Comparison of ENCODE assay signal across 1 cellular context in the genomic region with DNA sequence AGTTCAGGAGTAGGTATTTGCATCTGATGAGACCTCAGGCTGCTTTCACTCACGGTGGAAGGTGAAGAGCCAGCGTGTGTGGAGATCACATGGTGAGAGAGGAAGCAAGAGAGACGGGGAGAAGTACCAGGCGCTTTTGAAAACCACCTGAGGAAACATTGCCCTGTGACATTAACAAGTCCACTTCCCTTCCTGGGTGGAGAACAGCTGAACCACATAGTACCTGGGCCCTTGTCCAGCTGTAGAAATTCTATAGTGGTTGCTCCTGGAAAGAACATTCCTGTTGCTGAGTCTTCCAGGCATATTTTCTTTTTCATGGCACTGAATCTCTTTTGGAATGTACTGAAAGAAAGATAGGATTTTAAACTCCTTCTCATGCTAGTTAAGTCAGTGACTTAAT.
TF ChIP-seq lines count a peak whose summit lies in the region.

No MANE protein-coding gene starts in this region.

TF ChIP-seq in GM23338, 12 proteins besides CTCF, POLR2A, EP300 and RAD21 (continued from another document):
- TF ChIP-seq ZNF462 (CRISPR knock-in tag; IDR thresholded peaks at IDR 0.05) = no peak
- TF ChIP-seq, protein P1, sequence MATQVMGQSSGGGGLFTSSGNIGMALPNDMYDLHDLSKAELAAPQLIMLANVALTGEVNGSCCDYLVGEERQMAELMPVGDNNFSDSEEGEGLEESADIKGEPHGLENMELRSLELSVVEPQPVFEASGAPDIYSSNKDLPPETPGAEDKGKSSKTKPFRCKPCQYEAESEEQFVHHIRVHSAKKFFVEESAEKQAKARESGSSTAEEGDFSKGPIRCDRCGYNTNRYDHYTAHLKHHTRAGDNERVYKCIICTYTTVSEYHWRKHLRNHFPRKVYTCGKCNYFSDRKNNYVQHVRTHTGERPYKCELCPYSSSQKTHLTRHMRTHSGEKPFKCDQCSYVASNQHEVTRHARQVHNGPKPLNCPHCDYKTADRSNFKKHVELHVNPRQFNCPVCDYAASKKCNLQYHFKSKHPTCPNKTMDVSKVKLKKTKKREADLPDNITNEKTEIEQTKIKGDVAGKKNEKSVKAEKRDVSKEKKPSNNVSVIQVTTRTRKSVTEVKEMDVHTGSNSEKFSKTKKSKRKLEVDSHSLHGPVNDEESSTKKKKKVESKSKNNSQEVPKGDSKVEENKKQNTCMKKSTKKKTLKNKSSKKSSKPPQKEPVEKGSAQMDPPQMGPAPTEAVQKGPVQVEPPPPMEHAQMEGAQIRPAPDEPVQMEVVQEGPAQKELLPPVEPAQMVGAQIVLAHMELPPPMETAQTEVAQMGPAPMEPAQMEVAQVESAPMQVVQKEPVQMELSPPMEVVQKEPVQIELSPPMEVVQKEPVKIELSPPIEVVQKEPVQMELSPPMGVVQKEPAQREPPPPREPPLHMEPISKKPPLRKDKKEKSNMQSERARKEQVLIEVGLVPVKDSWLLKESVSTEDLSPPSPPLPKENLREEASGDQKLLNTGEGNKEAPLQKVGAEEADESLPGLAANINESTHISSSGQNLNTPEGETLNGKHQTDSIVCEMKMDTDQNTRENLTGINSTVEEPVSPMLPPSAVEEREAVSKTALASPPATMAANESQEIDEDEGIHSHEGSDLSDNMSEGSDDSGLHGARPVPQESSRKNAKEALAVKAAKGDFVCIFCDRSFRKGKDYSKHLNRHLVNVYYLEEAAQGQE (IDR thresholded peaks at IDR 0.05; ENCODE audit: unreplicated experiment) = no peak
- no peak for TF ChIP-seq EZH2phosphoT487 (IDR thresholded peaks at IDR 0.05; ENCODE audit: unreplicated experiment)
TF ChIP-seq in GM23338: peak in this region for 0.
